ENCODE assay signal across 13 cellular contexts in the genomic region with DNA sequence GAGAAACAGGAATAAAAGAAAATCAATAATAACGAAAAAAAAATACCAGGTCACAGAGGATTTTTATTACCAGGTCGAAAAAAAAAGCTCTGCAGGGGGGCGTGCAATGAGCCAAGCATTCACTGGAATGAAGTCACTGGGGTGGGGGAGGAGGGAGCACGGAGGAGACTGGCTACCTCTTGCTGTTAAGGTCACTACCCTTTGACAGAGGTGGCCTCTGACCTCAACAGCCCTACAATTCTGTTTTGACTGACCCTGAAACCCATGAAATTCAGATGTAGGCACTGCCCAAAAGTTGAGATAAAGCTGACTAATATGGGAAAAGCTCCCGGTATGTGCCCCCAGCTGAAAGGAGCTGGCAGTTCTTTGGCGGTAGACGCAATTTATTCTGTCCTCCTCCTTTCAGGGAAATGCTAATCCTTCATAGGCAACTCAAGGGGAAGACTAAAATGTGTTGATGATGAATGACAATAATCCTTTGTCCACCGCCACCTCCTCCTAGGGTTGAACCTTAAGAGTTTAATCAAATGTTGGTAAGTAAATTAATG. TPM values are rescaled to one million over a fixed set of nuclear protein-coding genes. Genes with fewer than 3 reads are reported as not detected.
DNase-seq lines count a peak whose midpoint lies in the region; ATAC-seq and TF ChIP-seq lines count a peak whose summit lies in the region.
"Had no signal": no experiment of that assay in that cellular context is flagged by ENCODE, and none has a peak within 500 bp of the region (broad histone marks: within the 10 kb centered on the region; RNA-seq: fewer than 3 reads in every experiment).

No MANE protein-coding gene starts in this region.

- 0 to 2% methylated on average over 8 of the region's 8 CpGs for WGBS in ectodermal cell, 2 experiments

- H3K4me1 ChIP-seq in ectodermal cell (ENCODE audit: control insufficient read depth, insufficient read depth, low read length) = peaks cover 55% of the 10 kb centered on the region
- H3K4me1 ChIP-seq: Peyer's patch had no signal

- no peak overlapping the region for H3K4me3 ChIP-seq in ectodermal cell (ENCODE audit: insufficient read depth, low read depth, low read length)
- H3K4me3 ChIP-seq: heart right ventricle, Peyer's patch had no signal

- peak overlapping the region; percentile 94 for H3K27ac ChIP-seq in ectodermal cell (ENCODE audit: insufficient read depth, low read depth, low read length, poor library complexity, severe bottlenecking)
- H3K27ac ChIP-seq: Peyer's patch, VCaP had no signal

- no peaks in the 10 kb centered on the region for H3K36me3 Mint-ChIP-seq in activated CD4-positive, alpha-beta T cell treated with anti-CD3 and anti-CD28 coated beads for 36 hours (ENCODE audit: low read depth)

- TF ChIP-seq POLR2A in GM18505 (IDR thresholded peaks at IDR 0.05; ENCODE audit: borderline replicate concordance, extremely low read depth, insufficient read depth, insufficient read length) = no peak

- H3K27me3 Mint-ChIP-seq in activated CD4-positive, alpha-beta T cell treated with anti-CD3 and anti-CD28 coated beads for 36 hours = no peaks in the 10 kb centered on the region

- peak; percentile 74 for DNase-seq in EH (ENCODE audit: low read depth)
- peak; percentile 91 for DNase-seq in NCI-H226
- DNase-seq in mucosa of gallbladder (ENCODE audit: low spot score) = peak; percentile 66
- no peak for DNase-seq in NCI-H128 (lab: John Stamatoyannopoulos, UW; ENCODE audit: unreplicated experiment)
- no peak for DNase-seq in activated CD4-positive, alpha-beta T cell treated with anti-CD3 and anti-CD28 coated beads for 36 hours
- DNase-seq: cortex of kidney, heart right ventricle, NCI-H2029, Peyer's patch had no signal

- CTCF ChIA-PET in activated CD4-positive, alpha-beta T cell treated with anti-CD3 and anti-CD28 coated beads for 36 hours (lab: Charles Lee) = interaction anchor here (1.0 to 1.1 kb wide), 2 partner anchors 9 to 336 kb away, joined by 3 read pairs; no protein-coding TSS in a partner anchor

- H3K36me3 ChIP-seq in ectodermal cell (ENCODE audit: control insufficient read depth, insufficient read depth, low read length) = no peaks in the 10 kb centered on the region
- H3K36me3 ChIP-seq: heart right ventricle, Peyer's patch had no signal

- ATAC-seq in GM18505 (IDR thresholded peaks at IDR 0.05; ENCODE audit: unreplicated experiment) = no peak
- no peak for ATAC-seq in HG03457 (IDR thresholded peaks at IDR 0.05; ENCODE audit: unreplicated experiment)
- no peak for ATAC-seq in activated CD4-positive, alpha-beta T cell treated with anti-CD3 and anti-CD28 coated beads for 36 hours
- ATAC-seq: heart right ventricle had no signal

- no peak overlapping the region for H3K4me3 Mint-ChIP-seq in activated CD4-positive, alpha-beta T cell treated with anti-CD3 and anti-CD28 coated beads for 36 hours

- no peaks in the 10 kb centered on the region for H3K9me3 ChIP-seq in ectodermal cell (ENCODE audit: control insufficient read depth, low read length)
- H3K9me3 ChIP-seq: heart right ventricle, Peyer's patch had no signal

- no peaks in the 10 kb centered on the region for H3K9me3 Mint-ChIP-seq in activated CD4-positive, alpha-beta T cell treated with anti-CD3 and anti-CD28 coated beads for 36 hours (ENCODE audit: low read depth)

- no peak overlapping the region for H3K27ac Mint-ChIP-seq in activated CD4-positive, alpha-beta T cell treated with anti-CD3 and anti-CD28 coated beads for 36 hours

- POLR2A ChIA-PET in activated CD4-positive, alpha-beta T cell treated with anti-CD3 and anti-CD28 coated beads for 36 hours (lab: Charles Lee) = no interaction called here

- H3K27me3 ChIP-seq in ectodermal cell (ENCODE audit: control insufficient read depth, insufficient read depth, low read length, poor library complexity, severe bottlenecking) = no peaks in the 10 kb centered on the region
- H3K27me3 ChIP-seq: Peyer's patch had no signal

- intact Hi-C loops in activated CD4-positive, alpha-beta T cell treated with anti-CD3 and anti-CD28 coated beads for 36 hours (cut with DNase I, micrococcal nuclease) = no loop called here

- H3K4me1 Mint-ChIP-seq in activated CD4-positive, alpha-beta T cell treated with anti-CD3 and anti-CD28 coated beads for 36 hours = peaks cover 20% of the 10 kb centered on the region

RNA-seq across cellular contexts. Expression of a gene that starts 6.5 kb away (rescaled TPM):
- 44.8 TPM for polyA plus RNA-seq in ectodermal cell (2013, experiment 1 of 4)
- 42.4 TPM for polyA plus RNA-seq in ectodermal cell (2013, experiment 2 of 4)
- 28.5 TPM for polyA plus RNA-seq in ectodermal cell (2013, experiment 3 of 4)
- polyA plus RNA-seq in ectodermal cell (2013, experiment 4 of 4) = 38.6 TPM
- total RNA-seq in mucosa of gallbladder = 39.4 TPM
- 10 to 100 TPM; 10.7 to 11.3 TPM for total RNA-seq in activated CD4-positive, alpha-beta T cell treated with anti-CD3 and anti-CD28 coated beads for 36 hours

Comparison
In these comparisons a context has a peak if more than half of its experiments do, and no peak if none do; other contexts are left out.
1. DNase-seq: peak in EH (single experiment), NCI-H226 (single experiment) and mucosa of gallbladder (single experiment); none in NCI-H128 (single experiment) and activated CD4-positive, alpha-beta T cell treated with anti-CD3 and anti-CD28 coated beads for 36 hours (single experiment).